In the genomic region with DNA sequence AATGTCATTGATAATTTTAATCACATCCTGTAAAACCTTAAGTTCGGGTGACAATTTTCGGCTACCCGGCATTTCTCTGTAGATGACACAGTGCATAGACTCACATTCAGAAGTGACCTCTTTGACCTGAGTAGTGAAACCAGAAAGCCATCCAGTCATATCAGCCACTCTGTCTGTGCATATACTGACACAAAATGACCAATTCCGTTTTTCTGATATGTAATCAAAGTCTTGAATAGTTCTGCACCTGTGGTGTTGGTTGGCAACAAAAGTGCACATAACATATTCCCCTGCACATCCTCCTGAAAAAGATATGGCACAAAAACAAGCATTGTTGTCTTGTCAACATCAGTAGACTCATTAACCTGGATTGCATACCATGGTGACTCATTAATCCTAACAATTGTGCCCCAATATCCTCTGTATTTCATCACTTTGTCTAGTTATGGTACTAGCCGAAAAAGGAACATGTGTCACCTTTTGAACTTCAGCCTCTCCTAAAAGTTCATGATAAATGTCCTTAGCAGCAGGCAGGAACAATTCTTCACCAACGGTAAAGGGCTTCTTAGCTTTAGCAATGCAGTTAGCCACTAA, we compare ENCODE assay signal across 11 cellular contexts. TPM values are rescaled to one million over a fixed set of nuclear protein-coding genes. Genes with fewer than 3 reads are reported as not detected.
DNase-seq lines count a peak whose midpoint lies in the region; ATAC-seq, FAIRE-seq and TF ChIP-seq lines count a peak whose summit lies in the region.
"Had no signal": no experiment of that assay in that cellular context is flagged by ENCODE, and none has a peak within 500 bp of the region (broad histone marks: within the 10 kb centered on the region; RNA-seq: fewer than 3 reads in every experiment).

No MANE protein-coding gene starts in this region.

- 59 to 70% (median 59%) methylated on average over 6 of the region's 6 CpGs for WGBS in small intestine, 3 donors

- no peak overlapping the region for H3K27ac ChIP-seq in brain microvascular endothelial cell
- H3K27ac ChIP-seq in small intestine (ENCODE audit: low read depth in 1 of 2, low read length in 1 of 2), result no peak overlapping the region
- H3K27ac ChIP-seq: upper lobe of right lung had no signal

- no peak for FAIRE-seq in small intestine (lab: Jason Lieb, UNC)

- TF ChIP-seq CTCF in fibroblast of villous mesenchyme (IDR thresholded peaks at IDR 0.05; ENCODE audit: insufficient read depth, low read depth, low read length) (no peak), brain microvascular endothelial cell (IDR thresholded peaks at IDR 0.05; ENCODE audit: low read depth, low read length, missing control alignments) (no peak)

- DNase-seq in fibroblast of villous mesenchyme (ENCODE audit: low read depth) (peak; percentile 4), brain microvascular endothelial cell (no peak), small intestine (no peak)
- DNase-seq in central memory CD4-positive, alpha-beta T cell, result no peak
- DNase-seq: activated T-cell treated with anti-CD3 and anti-CD28 coated beads, Interleukin-2, amount 50 U/mL, for 1 hour; Caco-2; SHP77 treated with DMSO at 0.1 percent for 48 hours; upper lobe of right lung had no signal

- H3K4me3 ChIP-seq in fibroblast of villous mesenchyme (ENCODE audit: low read depth, low read length), result no peak overlapping the region
- H3K4me3 ChIP-seq in brain microvascular endothelial cell (ENCODE audit: low read depth, low read length), result no peak overlapping the region
- no peak overlapping the region for H3K4me3 ChIP-seq in small intestine (ENCODE audit: low read depth in 1 of 2, low read length in 2 of 2)
- H3K4me3 ChIP-seq: upper lobe of right lung had no signal

- H3K27me3 ChIP-seq in brain microvascular endothelial cell (replicated peaks), result no peaks in the 10 kb centered on the region
- no peaks in the 10 kb centered on the region for H3K27me3 ChIP-seq in small intestine (ENCODE audit: control insufficient read depth in 2 of 2, insufficient read depth in 2 of 2, low read length in 2 of 2)
- H3K27me3 ChIP-seq: upper lobe of right lung had no signal

- H3K36me3 ChIP-seq in brain microvascular endothelial cell (replicated peaks) (no peaks in the 10 kb centered on the region), small intestine (ENCODE audit: control insufficient read depth in 2 of 2, insufficient read depth in 2 of 2, low read length in 2 of 2) (no peaks in the 10 kb centered on the region)
- H3K36me3 ChIP-seq: upper lobe of right lung had no signal

- no peaks in the 10 kb centered on the region for H3K4me1 ChIP-seq in small intestine (ENCODE audit: control insufficient read depth in 2 of 2, insufficient read depth in 1 of 2, low read depth in 1 of 2, low read length in 1 of 2)
- H3K4me1 ChIP-seq: upper lobe of right lung had no signal

- H3K9me3 ChIP-seq in small intestine (ENCODE audit: control insufficient read depth, low read depth), result no peaks in the 10 kb centered on the region
- H3K9me3 ChIP-seq: upper lobe of right lung had no signal

- in situ Hi-C loops in brain microvascular endothelial cell (cut with HindIII; ENCODE audit: low pct_ligation_motif_present, low sequenced_read_pairs), result no loop called here

- ATAC-seq in GM18858 (IDR thresholded peaks at IDR 0.05; ENCODE audit: unreplicated experiment), result peak; percentile 43
- peak; percentile 41 for ATAC-seq in GM21515 (IDR thresholded peaks at IDR 0.05; ENCODE audit: unreplicated experiment)
- peak; percentile 55 for ATAC-seq in HG03175 (IDR thresholded peaks at IDR 0.05; ENCODE audit: unreplicated experiment)
- ATAC-seq: upper lobe of right lung had no signal

RNA-seq across cellular contexts. Expression of a gene that starts 4.7 kb away (rescaled TPM):
- total RNA-seq in fibroblast of villous mesenchyme, result 16.8 and 18.1 TPM in 2 replicates
- polyA plus RNA-seq in small intestine, result 10 to 100 TPM; 17.6 to 38.6 (median 17.7) TPM

RNA-seq across cellular contexts. Expression of a gene that starts 22.9 kb away (rescaled TPM):
- total RNA-seq in fibroblast of villous mesenchyme, result 1.9 and 3.0 TPM in 2 replicates
- polyA plus RNA-seq in small intestine, result 1 to 10 TPM in 1 of 3 donors, under 1 TPM in 2; 0.67 to 2.8 (median 0.81) TPM
